ENCODE assay signal across 8 cellular contexts in genomic region chr19:14517840-14518505, GRCh38. TPM values are rescaled to one million over a fixed set of nuclear protein-coding genes. Genes with fewer than 3 reads are reported as not detected.
DNase-seq lines count a peak whose midpoint lies in the region; ATAC-seq and TF ChIP-seq lines count a peak whose summit lies in the region.

TSS of gene DNAJB1 (minus strand) at chr19:14518397. CDS start at chr19:14518349, 48 bp downstream.

- H3K36me3 ChIP-seq in liver (ENCODE audit: control insufficient read depth in 4 of 4, insufficient read depth in 3 of 4, low read depth in 1 of 4, low read length in 3 of 4), result peaks cover 8 to 22% (median 14%) of the 10 kb centered on the region in 4 donors

- peak within 1 kb of the TSS; percentile 76 to 96 for H3K9ac ChIP-seq in liver (ENCODE audit: low read depth in 1 of 2, low read length in 2 of 2)

- no peaks in the 10 kb centered on the region for H3K27me3 Mint-ChIP-seq in activated B cell treated with CpG ODN at 0.5 μM for 24 hours

- peak within 1 kb of the TSS; percentile 95 for H3K27ac Mint-ChIP-seq in activated B cell treated with CpG ODN at 0.5 μM for 24 hours

- peak within 1 kb of the TSS; percentile 91 for H3K4me3 Mint-ChIP-seq in activated B cell treated with CpG ODN at 0.5 μM for 24 hours

- H3K4me3 ChIP-seq in dorsolateral prefrontal cortex (peak within 1 kb of the TSS; percentile 77 to 100 (median 97)), liver (ENCODE audit: low read depth in 1 of 3, low read length in 3 of 3) (peak within 1 kb of the TSS; percentile 87 to 95 (median 88))

- H3K4me1 ChIP-seq in liver (ENCODE audit: control insufficient read depth in 4 of 4, insufficient read depth in 4 of 4, low read length in 3 of 4), result peaks cover 24 to 52% (median 31%) of the 10 kb centered on the region in 4 donors

- no peaks in the 10 kb centered on the region for H3K9me3 Mint-ChIP-seq in activated B cell treated with CpG ODN at 0.5 μM for 24 hours

- CTCF ChIA-PET in activated B cell treated with CpG ODN at 0.5 μM for 24 hours (lab: Charles Lee), result interaction anchor here (0.7 to 1.5 kb wide), 3 partner anchors 32 to 38 kb away, joined by 3 read pairs; no protein-coding TSS in a partner anchor

- H3K27ac ChIP-seq in dorsolateral prefrontal cortex (peak within 1 kb of the TSS; percentile 99 to 100 (median 100)), liver (ENCODE audit: low read depth in 1 of 2, low read length in 2 of 2) (peak within 1 kb of the TSS; percentile 98 to 100)

- POLR2A ChIA-PET in activated B cell treated with CpG ODN at 0.5 μM for 24 hours (lab: Charles Lee), result interaction anchor here (0.5 to 3.3 kb wide), 33 partner anchors 10 to 1978 kb away, joined by 3 to 31 read pairs (median 4); partner anchors contain the start of genes ADGRE3, C19orf44, CALR3 and GIPC1

- peak; percentile 75 for DNase-seq in NK-92 treated with Interleukin-12 subunit alpha and Interleukin-12 subunit beta, amount 100 ng/mL, for 24 hours (lab: John Stamatoyannopoulos, UW)
- no peak for DNase-seq in NK-92 (lab: John Stamatoyannopoulos, UW; ENCODE audit: unreplicated experiment)
- peak; percentile 35 for DNase-seq in NCI-H1092 (lab: John Stamatoyannopoulos, UW)
- DNase-seq in activated B cell treated with CpG ODN at 0.5 μM for 24 hours, result peak; percentile 78
- peak; percentile 63 to 90 (median 78) for DNase-seq in dorsolateral prefrontal cortex
- peak in 2 of 3 experiments; percentile 44 to 72 for DNase-seq in stimulated activated CD4-positive, alpha-beta T cell treated with anti-CD3 and anti-CD28 coated beads, TNF-alpha, amount 100 ng/mL, for 24 hours (ENCODE audit: low read depth in 3 of 3)

- intact Hi-C loops in activated B cell treated with CpG ODN at 0.5 μM for 24 hours (cut with micrococcal nuclease) (loop anchor here (1.0 to 2.0 kb wide), 5 partner anchors 11 to 171 kb away; partner anchors contain the start of genes GIPC1, NDUFB7 and TECR), dorsolateral prefrontal cortex (cut with DNase I) (loop anchor here (1.0 to 5.0 kb wide), 3 partner anchors 11 to 44 kb away; partner anchors contain the start of genes GIPC1 (in 2 of the 2) and TECR (in 2 of the 2))

- under 1% methylated on average over 82 of the region's 82 CpGs for WGBS in liver

- H3K36me3 Mint-ChIP-seq in activated B cell treated with CpG ODN at 0.5 μM for 24 hours (ENCODE audit: low read depth), result peaks cover 44% of the 10 kb centered on the region

- TF ChIP-seq RAD21 in liver (IDR thresholded peaks at IDR 0.05), result no peak

- ATAC-seq in HG02571 (IDR thresholded peaks at IDR 0.05; ENCODE audit: unreplicated experiment), result peak; percentile 58
- peak; percentile 48 for ATAC-seq in activated B cell treated with CpG ODN at 0.5 μM for 24 hours (ENCODE audit: low read depth)

- H3K4me1 Mint-ChIP-seq in activated B cell treated with CpG ODN at 0.5 μM for 24 hours, result peaks cover 65% of the 10 kb centered on the region

- no peaks in the 10 kb centered on the region for H3K27me3 ChIP-seq in dorsolateral prefrontal cortex
- no peaks in the 10 kb centered on the region for H3K27me3 ChIP-seq in liver (ENCODE audit: control insufficient read depth in 4 of 4, insufficient read depth in 4 of 4, low read length in 3 of 4)

- no peaks in the 10 kb centered on the region for H3K9me3 ChIP-seq in liver (ENCODE audit: control insufficient read depth in 4 of 4, low read length in 3 of 4)

- TF ChIP-seq CTCF in activated B cell treated with CpG ODN at 0.5 μM for 24 hours (IDR thresholded peaks at IDR 0.05) (no peak), dorsolateral prefrontal cortex (IDR thresholded peaks at IDR 0.05 in 54 of 56, conservative IDR thresholded peaks at IDR 0.05 in 2 of 56; ENCODE audit: low read depth in 1 of 56, partially characterized antibody in 56 of 56) (peak in 6 of 56 donors; percentile 2 to 42 (median 16)), liver (IDR thresholded peaks at IDR 0.05; ENCODE audit: low read depth, low read length, missing input control) (no peak)

TF ChIP-seq in liver, 16 proteins besides CTCF, POLR2A, EP300 and RAD21:
- TF ChIP-seq RXRA (IDR thresholded peaks at IDR 0.05), result no peak
- TF ChIP-seq YY1 (IDR thresholded peaks at IDR 0.05), result peak; percentile 73
- TF ChIP-seq, protein P1, sequence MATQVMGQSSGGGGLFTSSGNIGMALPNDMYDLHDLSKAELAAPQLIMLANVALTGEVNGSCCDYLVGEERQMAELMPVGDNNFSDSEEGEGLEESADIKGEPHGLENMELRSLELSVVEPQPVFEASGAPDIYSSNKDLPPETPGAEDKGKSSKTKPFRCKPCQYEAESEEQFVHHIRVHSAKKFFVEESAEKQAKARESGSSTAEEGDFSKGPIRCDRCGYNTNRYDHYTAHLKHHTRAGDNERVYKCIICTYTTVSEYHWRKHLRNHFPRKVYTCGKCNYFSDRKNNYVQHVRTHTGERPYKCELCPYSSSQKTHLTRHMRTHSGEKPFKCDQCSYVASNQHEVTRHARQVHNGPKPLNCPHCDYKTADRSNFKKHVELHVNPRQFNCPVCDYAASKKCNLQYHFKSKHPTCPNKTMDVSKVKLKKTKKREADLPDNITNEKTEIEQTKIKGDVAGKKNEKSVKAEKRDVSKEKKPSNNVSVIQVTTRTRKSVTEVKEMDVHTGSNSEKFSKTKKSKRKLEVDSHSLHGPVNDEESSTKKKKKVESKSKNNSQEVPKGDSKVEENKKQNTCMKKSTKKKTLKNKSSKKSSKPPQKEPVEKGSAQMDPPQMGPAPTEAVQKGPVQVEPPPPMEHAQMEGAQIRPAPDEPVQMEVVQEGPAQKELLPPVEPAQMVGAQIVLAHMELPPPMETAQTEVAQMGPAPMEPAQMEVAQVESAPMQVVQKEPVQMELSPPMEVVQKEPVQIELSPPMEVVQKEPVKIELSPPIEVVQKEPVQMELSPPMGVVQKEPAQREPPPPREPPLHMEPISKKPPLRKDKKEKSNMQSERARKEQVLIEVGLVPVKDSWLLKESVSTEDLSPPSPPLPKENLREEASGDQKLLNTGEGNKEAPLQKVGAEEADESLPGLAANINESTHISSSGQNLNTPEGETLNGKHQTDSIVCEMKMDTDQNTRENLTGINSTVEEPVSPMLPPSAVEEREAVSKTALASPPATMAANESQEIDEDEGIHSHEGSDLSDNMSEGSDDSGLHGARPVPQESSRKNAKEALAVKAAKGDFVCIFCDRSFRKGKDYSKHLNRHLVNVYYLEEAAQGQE (IDR thresholded peaks at IDR 0.05), result peak; percentile 90
- no peak for TF ChIP-seq FOXA2 (IDR thresholded peaks at IDR 0.05)
- TF ChIP-seq, protein P2, sequence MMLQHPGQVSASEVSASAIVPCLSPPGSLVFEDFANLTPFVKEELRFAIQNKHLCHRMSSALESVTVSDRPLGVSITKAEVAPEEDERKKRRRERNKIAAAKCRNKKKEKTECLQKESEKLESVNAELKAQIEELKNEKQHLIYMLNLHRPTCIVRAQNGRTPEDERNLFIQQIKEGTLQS (IDR thresholded peaks at IDR 0.05), result no peak
- TF ChIP-seq SP1 (IDR thresholded peaks at IDR 0.05), result no peak
- peak; percentile 67 for TF ChIP-seq TAF1 (conservative IDR thresholded peaks at IDR 0.05)

RNA-seq across cellular contexts. Expression of gene DNAJB1, which starts in this region (rescaled TPM):
- total RNA-seq in activated B cell treated with CpG ODN at 0.5 μM for 24 hours, result 56.1 and 58.7 TPM in 2 replicates
- 1,000 to 10,000 TPM in 2 of 120 experiments, 100 to 1,000 TPM in 67, 10 to 100 TPM in 51; 67.5 to 1,486 (median 107) TPM for total RNA-seq in dorsolateral prefrontal cortex
- total RNA-seq in liver, result 10 to 100 TPM; 32.5 to 43.0 TPM
- 10 to 100 TPM; 29.4 to 36.5 TPM for polyA plus RNA-seq in liver
